Comparison of ENCODE assay signal across 9 cellular contexts in the genomic region with DNA sequence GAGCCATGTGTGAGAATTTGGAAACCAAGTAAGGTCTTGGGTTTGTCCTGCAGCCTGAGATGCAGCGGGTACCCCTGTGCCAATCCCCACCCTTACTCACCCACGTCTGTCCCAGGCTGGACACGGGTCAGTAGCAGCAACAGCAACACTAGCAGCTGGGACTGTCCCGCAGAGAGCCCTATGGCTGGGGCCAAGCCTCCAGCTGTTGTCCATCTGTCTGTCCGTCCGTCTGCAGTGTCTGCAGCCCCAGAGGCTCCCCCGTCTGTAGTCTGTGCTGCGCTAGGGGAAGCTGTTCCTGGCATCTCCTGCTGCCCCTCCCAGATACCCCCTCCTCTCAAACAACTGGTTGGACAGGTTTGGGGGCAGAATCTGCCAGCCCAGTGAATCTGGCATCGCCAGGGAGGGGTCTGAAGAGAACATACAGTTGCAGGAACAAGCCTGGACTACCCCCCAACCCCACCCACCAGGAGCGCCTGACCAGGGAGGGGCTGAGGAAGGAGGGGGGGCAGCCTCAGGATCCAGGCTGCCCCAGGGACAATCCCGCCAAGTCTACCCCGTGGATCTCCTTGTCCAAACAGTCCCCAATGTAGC. TPM values are rescaled to one million over a fixed set of nuclear protein-coding genes. Genes with fewer than 3 reads are reported as not detected.
"Had no signal": no experiment of that assay in that cellular context is flagged by ENCODE, and none has a peak within 500 bp of the region (broad histone marks: within the 10 kb centered on the region; RNA-seq: fewer than 3 reads in every experiment).

No MANE protein-coding gene starts in this region.

RNA-seq across cellular contexts. Expression of a gene that starts 7.6 kb away (rescaled TPM):
- total RNA-seq: activated CD4-positive, alpha-beta memory T cell treated with anti-CD3 and anti-CD28 coated beads for 36 hours; activated CD4-positive, alpha-beta T cell treated with anti-CD3 and anti-CD28 coated beads, Interleukin-2, amount 10 ng/mL, durations not matched to agents 7 days and 5 days; activated naive CD4-positive, alpha-beta T cell treated with anti-CD3 and anti-CD28 coated beads, Interleukin-2, amount 50 U/mL, for 72 hours; activated T-cell treated with anti-CD3 and anti-CD28 coated beads, Interleukin-2, amount 50 U/mL, for 4 hours; ascending aorta; body of pancreas; MCF 10A; Peyer's patch; T-cell had no signal
